In genomic region chr1:71276466-71276865, GRCh38 we compare ENCODE assay signal across 21 cellular contexts.
DNase-seq lines count a peak whose midpoint lies in the region; ATAC-seq, FAIRE-seq and TF ChIP-seq lines count a peak whose summit lies in the region.
"Had no signal": no experiment of that assay in that cellular context is flagged by ENCODE, and none has a peak within 500 bp of the region (broad histone marks: within the 10 kb centered on the region; RNA-seq: fewer than 3 reads in every experiment).

No MANE protein-coding gene starts in this region.

- no peak overlapping the region for H3K18ac ChIP-seq in IMR-90 (ENCODE audit: low read depth, low read length)

- peak; percentile 2 for DNase-seq in GM03348 (ENCODE audit: low spot score)
- DNase-seq in IMR-90, result peak; percentile 2
- DNase-seq in epithelial cell of esophagus (ENCODE audit: low read depth), result peak; percentile 42
- no peak for DNase-seq in AG08396 (ENCODE audit: low spot score)
- no peak for DNase-seq in right lobe of liver
- DNase-seq in stimulated activated CD4-positive, alpha-beta T cell treated with anti-CD3 and anti-CD28 coated beads, Interleukin-2, amount 100 ng/mL, for 48 hours, result no peak
- no peak for DNase-seq in GM19239 (ENCODE audit: insufficient read length, low spot score)
- DNase-seq: ACHN; AML-193; Caco-2; CD4-positive, alpha-beta T cell; DMS79 treated with DMSO at 0.1 percent for 48 hours; GF-D8; HCEC 1CT had no signal

- H4K5ac ChIP-seq in IMR-90 (ENCODE audit: low read depth, low read length), result no peak overlapping the region

- H2AK5ac ChIP-seq in IMR-90 (ENCODE audit: low read depth, low read length), result no peak overlapping the region

- no peak overlapping the region for H2BK120ac ChIP-seq in IMR-90 (ENCODE audit: low read depth, low read length)

- in situ Hi-C loops in IMR-90 (cut with MboI; ENCODE audit: low sequenced_read_pairs), result no loop called here

- POLR2A ChIA-PET in IMR-90 (lab: Charles Lee; ENCODE audit: unreplicated experiment), result no interaction called here

- no peak overlapping the region for H4K8ac ChIP-seq in IMR-90 (ENCODE audit: low read depth in 2 of 2, low read length in 2 of 2)

- no peak overlapping the region for H3K23ac ChIP-seq in IMR-90 (ENCODE audit: low read depth, low read length)

- H3K27ac ChIP-seq in IMR-90 (ENCODE audit: insufficient read depth, low read length) (no peak overlapping the region), right lobe of liver (no peak overlapping the region)
- H3K27ac ChIP-seq: C4-2B had no signal

- H3K4me2 ChIP-seq in IMR-90 (ENCODE audit: low read depth, low read length), result no peak overlapping the region
- H3K4me2 ChIP-seq: GM23338 had no signal

- no peak for TF ChIP-seq RAD21 in IMR-90 (IDR thresholded peaks at IDR 0.05; ENCODE audit: low read length)

- H4K20me1 ChIP-seq in IMR-90 (ENCODE audit: insufficient read depth, low read length), result no peaks in the 10 kb centered on the region

- BruUV-seq in IMR-90 (replicated peaks; lab: Mats Ljungman, UMichigan), result no TSS peak

- no peak overlapping the region for H2AFZ ChIP-seq in IMR-90 (replicated peaks; ENCODE audit: low read length, poor library complexity)
- H2AFZ ChIP-seq: GM23338 had no signal

- TF ChIP-seq CTCF in IMR-90 (conservative IDR thresholded peaks at IDR 0.05; ENCODE audit: low read depth, low read length) (no peak), epithelial cell of esophagus (IDR thresholded peaks at IDR 0.05; ENCODE audit: insufficient read depth, low read depth, low read length, missing control alignments) (no peak), right lobe of liver (IDR thresholded peaks at IDR 0.05) (no peak)

- no peak overlapping the region for H4K91ac ChIP-seq in IMR-90 (ENCODE audit: insufficient read depth, low read depth, low read length)

- no peaks in the 10 kb centered on the region for H3K79me1 ChIP-seq in IMR-90 (ENCODE audit: low read depth in 1 of 2, low read length in 2 of 2)

- FAIRE-seq in GM19239 (lab: Jason Lieb, UNC), result no peak
- FAIRE-seq: A204.1, D721Med, GM12878, H54, K562 had no signal

- no peak for ATAC-seq in IMR-90 (ENCODE audit: low read depth)
- ATAC-seq in right lobe of liver, result no peak
- ATAC-seq: GM12878, GM23338, K562 had no signal

- H3K36me3 ChIP-seq in IMR-90 (ENCODE audit: control insufficient read depth, insufficient read depth, low read length) (no peaks in the 10 kb centered on the region), right lobe of liver (no peaks in the 10 kb centered on the region)

- H2BK15ac ChIP-seq in IMR-90 (ENCODE audit: low read depth, low read length), result no peak overlapping the region

- H3K4ac ChIP-seq in IMR-90 (ENCODE audit: low read depth, low read length), result no peak overlapping the region

- CTCF ChIA-PET in IMR-90 (lab: Yijun Ruan, JAX), result no interaction called here

- H3K9me3 ChIP-seq in IMR-90 (ENCODE audit: control insufficient read depth, insufficient read depth, low read length) (no peaks in the 10 kb centered on the region), right lobe of liver (no peaks in the 10 kb centered on the region)
- H3K9me3 ChIP-seq: Caco-2 had no signal

- H3K4me1 ChIP-seq in IMR-90 (ENCODE audit: control insufficient read depth, insufficient read depth, low read length) (no peaks in the 10 kb centered on the region), right lobe of liver (no peaks in the 10 kb centered on the region)
- H3K4me1 ChIP-seq: Caco-2 had no signal

- no peak overlapping the region for H2BK20ac ChIP-seq in IMR-90 (ENCODE audit: low read depth, low read length)

- no peak overlapping the region for H2BK5ac ChIP-seq in IMR-90 (ENCODE audit: low read depth, low read length, poor library complexity, severe bottlenecking)

- H3K9me1 ChIP-seq in IMR-90 (ENCODE audit: insufficient read depth, low read length), result no peaks in the 10 kb centered on the region

- no peak for TF ChIP-seq POLR2A in IMR-90 (IDR thresholded peaks at IDR 0.05; ENCODE audit: low read depth, low read length)
- no peak for TF ChIP-seq POLR2A in right lobe of liver (IDR thresholded peaks at IDR 0.05)

- dilution Hi-C loops in IMR-90 (cut with HindIII; ENCODE audit: low sequenced_read_pairs, unreplicated experiment), result no loop called here

- no peak overlapping the region for H3K56ac ChIP-seq in IMR-90 (ENCODE audit: extremely low read depth, insufficient read depth, low read length)

- H3K9ac ChIP-seq in IMR-90 (ENCODE audit: low read depth, low read length), result no peak overlapping the region

- no peak overlapping the region for H3K4me3 ChIP-seq in IMR-90 (ENCODE audit: insufficient read depth, low read depth, low read length)
- H3K4me3 ChIP-seq in epithelial cell of esophagus (ENCODE audit: low read length), result no peak overlapping the region
- no peak overlapping the region for H3K4me3 ChIP-seq in right lobe of liver
- H3K4me3 ChIP-seq: GM12878, GM23338, K562 had no signal

- intact Hi-C loops in IMR-90 (cut with micrococcal nuclease), result no loop called here
- intact Hi-C loops in right lobe of liver (cut with DNase I), result no loop called here

- no peak overlapping the region for H3K14ac ChIP-seq in IMR-90 (replicated peaks; ENCODE audit: low read depth, low read length)

- no peak overlapping the region for H2AK9ac ChIP-seq in IMR-90 (replicated peaks; ENCODE audit: low read depth, low read length, poor library complexity)

- no peaks in the 10 kb centered on the region for H3K27me3 ChIP-seq in IMR-90 (ENCODE audit: control insufficient read depth, insufficient read depth, low read length)
- no peaks in the 10 kb centered on the region for H3K27me3 ChIP-seq in right lobe of liver

TF ChIP-seq in IMR-90, 13 proteins besides CTCF, POLR2A, EP300 and RAD21:
- TF ChIP-seq NFE2L2 (IDR thresholded peaks at IDR 0.05; ENCODE audit: low read depth, low read length) (no peak), SMC3 (IDR thresholded peaks at IDR 0.05; ENCODE audit: low read depth, low read length) (no peak), BHLHE40 (IDR thresholded peaks at IDR 0.05; ENCODE audit: low read depth, low read length) (no peak), CEBPB (IDR thresholded peaks at IDR 0.05; ENCODE audit: low read depth, low read length) (no peak), USF2 (IDR thresholded peaks at IDR 0.05; ENCODE audit: low read depth, low read length) (no peak), MAFK (IDR thresholded peaks at IDR 0.05; ENCODE audit: low read depth, low read length) (no peak), RFX5 (IDR thresholded peaks at IDR 0.05; ENCODE audit: low read depth, low read length) (no peak), MAZ (IDR thresholded peaks at IDR 0.05; ENCODE audit: borderline replicate concordance, low read depth, low read length) (no peak), MXI1 (IDR thresholded peaks at IDR 0.05; ENCODE audit: borderline replicate concordance, low read depth, low read length) (no peak), ELK1 (IDR thresholded peaks at IDR 0.05; ENCODE audit: borderline replicate concordance, low read depth, low read length) (no peak), CHD1 (IDR thresholded peaks at IDR 0.05; ENCODE audit: low read depth, low read length) (no peak), FOS (IDR thresholded peaks at IDR 0.05; ENCODE audit: low read depth, low read length) (no peak), RCOR1 (IDR thresholded peaks at IDR 0.05; ENCODE audit: insufficient replicate concordance, low read length) (no peak)

Comparison
In these comparisons a context has a peak if more than half of its experiments do, and no peak if none do; other contexts are left out.
1. DNase-seq: peak in GM03348 (single experiment), IMR-90 (single experiment) and epithelial cell of esophagus (single experiment); none in AG08396 (single experiment), right lobe of liver (0 of 3), stimulated activated CD4-positive, alpha-beta T cell treated with anti-CD3 and anti-CD28 coated beads, Interleukin-2, amount 100 ng/mL, for 48 hours (0 of 2) and GM19239 (single experiment).